19 cellular contexts compared by ENCODE assay signal in the genomic region with DNA sequence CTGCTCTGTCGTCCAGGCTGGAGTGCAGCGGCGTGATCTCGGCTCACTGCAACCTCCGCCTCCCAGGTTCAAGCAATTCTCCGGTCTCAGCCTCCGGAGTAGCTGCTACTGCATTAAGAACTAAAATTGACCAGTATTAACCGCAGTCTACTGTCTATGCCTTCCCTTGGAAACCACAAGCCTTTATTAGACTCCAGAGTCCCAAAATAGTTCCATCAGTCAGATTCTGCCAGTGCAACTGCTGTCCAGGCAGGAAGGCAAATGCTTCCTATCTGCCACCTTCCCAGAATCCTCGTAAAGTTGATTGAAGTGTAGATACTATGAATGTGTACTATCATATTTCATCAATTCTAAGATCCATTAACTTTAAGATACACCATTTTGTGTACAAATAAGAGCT. TPM values are rescaled to one million over a fixed set of nuclear protein-coding genes. Genes with fewer than 3 reads are reported as not detected.
DNase-seq lines count a peak whose midpoint lies in the region; ATAC-seq and TF ChIP-seq lines count a peak whose summit lies in the region.
"Had no signal": no experiment of that assay in that cellular context is flagged by ENCODE, and none has a peak within 500 bp of the region (broad histone marks: within the 10 kb centered on the region; RNA-seq: fewer than 3 reads in every experiment).

No MANE protein-coding gene starts in this region.

- no peaks in the 10 kb centered on the region for H3K27me3 Mint-ChIP-seq in activated T-cell treated with anti-CD3 and anti-CD28 coated beads, Interleukin-2, amount 50 U/mL, for 72 hours (ENCODE audit: low read depth)
- H3K27me3 Mint-ChIP-seq: B cell; CD4-positive, alpha-beta T cell had no signal

- no peak overlapping the region for H3K4me3 Mint-ChIP-seq in activated T-cell treated with anti-CD3 and anti-CD28 coated beads, Interleukin-2, amount 50 U/mL, for 72 hours
- H3K4me3 Mint-ChIP-seq: B cell; CD4-positive, alpha-beta T cell; GM23338; HFFc6 had no signal

- no peaks in the 10 kb centered on the region for H3K4me1 Mint-ChIP-seq in activated T-cell treated with anti-CD3 and anti-CD28 coated beads, Interleukin-2, amount 50 U/mL, for 72 hours (ENCODE audit: low read depth)
- H3K4me1 Mint-ChIP-seq: B cell, GM23338 had no signal

- no peak overlapping the region for H3K4me3 ChIP-seq in psoas muscle
- H3K4me3 ChIP-seq: GM23338 had no signal

- DNase-seq in activated T-cell treated with anti-CD3 and anti-CD28 coated beads, Interleukin-2, amount 50 U/mL, for 72 hours: no peak
- no peak for DNase-seq in activated T-cell treated with anti-CD3 and anti-CD28 coated beads, Interleukin-2, amount 50 U/mL, for 48 hours
- peak; percentile 26 for DNase-seq in MV-4-11 (lab: John Stamatoyannopoulos, UW)
- no peak for DNase-seq in psoas muscle
- no peak for DNase-seq in left lobe of liver (ENCODE audit: low spot score)
- no peak for DNase-seq in DMS114 treated with DMSO at 0.1 percent for 48 hours (lab: John Stamatoyannopoulos, UW; ENCODE audit: unreplicated experiment)
- DNase-seq in hypothalamus (lab: John Stamatoyannopoulos, UW): no peak
- DNase-seq: Caco-2; CD4-positive, alpha-beta T cell; DMS153; DMS79; GDM1; H7; HFFc6 had no signal

- ATAC-seq in activated T-cell treated with anti-CD3 and anti-CD28 coated beads, Interleukin-2, amount 50 U/mL, for 72 hours (replicated peaks in 1 of 2): no peak
- ATAC-seq in psoas muscle: peak in 3 of 4 donors; percentile 62 to 85 (median 82)
- ATAC-seq in left lobe of liver: no peak
- ATAC-seq: GM23338, HCT116 had no signal

- WGBS in psoas muscle, 3 donors: 75 to 85% (median 77%) methylated on average over 9 of the region's 9 CpGs

- no peaks in the 10 kb centered on the region for H3K9me3 Mint-ChIP-seq in activated T-cell treated with anti-CD3 and anti-CD28 coated beads, Interleukin-2, amount 50 U/mL, for 72 hours
- H3K9me3 Mint-ChIP-seq: CD4-positive, alpha-beta T cell; GM23338; HFFc6 had no signal

- H3K36me3 Mint-ChIP-seq in activated T-cell treated with anti-CD3 and anti-CD28 coated beads, Interleukin-2, amount 50 U/mL, for 72 hours (ENCODE audit: insufficient read depth in 2 of 2): peaks cover 2 to 5% of the 10 kb centered on the region in 2 donors

- intact Hi-C loops in psoas muscle (cut with DNase I): no loop called here

- peak overlapping the region; percentile 3 for H3K27ac ChIP-seq in psoas muscle
- H3K27ac ChIP-seq: C4-2B, HL-60 had no signal

- H3K9me3 ChIP-seq in psoas muscle: no peaks in the 10 kb centered on the region
- H3K9me3 ChIP-seq: Caco-2 had no signal

- H3K27me3 ChIP-seq in psoas muscle (ENCODE audit: insufficient read depth in 3 of 3, low read length in 2 of 3): no peaks in the 10 kb centered on the region

- H3K4me1 ChIP-seq in psoas muscle: peaks cover 6% of the 10 kb centered on the region

- H3K36me3 ChIP-seq in psoas muscle (ENCODE audit: insufficient read depth in 1 of 2, low read depth in 1 of 2): peaks cover 3 to 61% of the 10 kb centered on the region in 2 donors

- no peak for TF ChIP-seq CTCF in psoas muscle (IDR thresholded peaks at IDR 0.05)

- peak overlapping the region; percentile 72 for H3K27ac Mint-ChIP-seq in activated T-cell treated with anti-CD3 and anti-CD28 coated beads, Interleukin-2, amount 50 U/mL, for 72 hours
- H3K27ac Mint-ChIP-seq: B cell; CD4-positive, alpha-beta T cell; GM23338; HFFc6 had no signal

RNA-seq across cellular contexts. Expression of a gene that starts 16.7 kb away (rescaled TPM):
- 10 to 100 TPM; 12.4 to 16.2 TPM for total RNA-seq in activated T-cell treated with anti-CD3 and anti-CD28 coated beads, Interleukin-2, amount 50 U/mL, for 72 hours
- total RNA-seq in psoas muscle (10 to 100 TPM; 18.4 to 23.9 (median 19.9) TPM), left lobe of liver (8.3 TPM)
- polyA plus RNA-seq in psoas muscle: 10 to 100 TPM in 2 of 3 donors, 1 to 10 TPM in 1; 7.6 to 29.8 (median 10.3) TPM

RNA-seq across cellular contexts. Expression of a gene that starts 16.7 kb away (rescaled TPM):
- 10 to 100 TPM in 1 of 2 donors, 1 to 10 TPM in 1; 9.7 to 10.2 TPM for total RNA-seq in activated T-cell treated with anti-CD3 and anti-CD28 coated beads, Interleukin-2, amount 50 U/mL, for 72 hours
- 10 to 100 TPM; 13.2 to 23.6 (median 15.8) TPM for total RNA-seq in psoas muscle
- 10 to 100 TPM; 18.0 to 29.4 (median 22.9) TPM for polyA plus RNA-seq in psoas muscle
- total RNA-seq in left lobe of liver: 6.3 TPM

Comparison
In these comparisons a context has a peak if more than half of its experiments do, and no peak if none do; other contexts are left out.
1. ATAC-seq: peak in psoas muscle (3 of 4); none in activated T-cell treated with anti-CD3 and anti-CD28 coated beads, Interleukin-2, amount 50 U/mL, for 72 hours (0 of 2) and left lobe of liver (single experiment).